1 cellular context compared by ENCODE assay signal in genomic region chr10:111531690-111532089, GRCh38.
TF ChIP-seq lines count a peak whose summit lies in the region.

No MANE protein-coding gene starts in this region.

TF ChIP-seq in GM12878, 131 proteins besides CTCF, POLR2A, EP300 and RAD21 (continued from another document):
- no peak for TF ChIP-seq ZNF592 (IDR thresholded peaks at IDR 0.05)
TF ChIP-seq in GM12878: peak in this region for 1.
